Comparison of ENCODE assay signal across 21 cellular contexts in the genomic region with DNA sequence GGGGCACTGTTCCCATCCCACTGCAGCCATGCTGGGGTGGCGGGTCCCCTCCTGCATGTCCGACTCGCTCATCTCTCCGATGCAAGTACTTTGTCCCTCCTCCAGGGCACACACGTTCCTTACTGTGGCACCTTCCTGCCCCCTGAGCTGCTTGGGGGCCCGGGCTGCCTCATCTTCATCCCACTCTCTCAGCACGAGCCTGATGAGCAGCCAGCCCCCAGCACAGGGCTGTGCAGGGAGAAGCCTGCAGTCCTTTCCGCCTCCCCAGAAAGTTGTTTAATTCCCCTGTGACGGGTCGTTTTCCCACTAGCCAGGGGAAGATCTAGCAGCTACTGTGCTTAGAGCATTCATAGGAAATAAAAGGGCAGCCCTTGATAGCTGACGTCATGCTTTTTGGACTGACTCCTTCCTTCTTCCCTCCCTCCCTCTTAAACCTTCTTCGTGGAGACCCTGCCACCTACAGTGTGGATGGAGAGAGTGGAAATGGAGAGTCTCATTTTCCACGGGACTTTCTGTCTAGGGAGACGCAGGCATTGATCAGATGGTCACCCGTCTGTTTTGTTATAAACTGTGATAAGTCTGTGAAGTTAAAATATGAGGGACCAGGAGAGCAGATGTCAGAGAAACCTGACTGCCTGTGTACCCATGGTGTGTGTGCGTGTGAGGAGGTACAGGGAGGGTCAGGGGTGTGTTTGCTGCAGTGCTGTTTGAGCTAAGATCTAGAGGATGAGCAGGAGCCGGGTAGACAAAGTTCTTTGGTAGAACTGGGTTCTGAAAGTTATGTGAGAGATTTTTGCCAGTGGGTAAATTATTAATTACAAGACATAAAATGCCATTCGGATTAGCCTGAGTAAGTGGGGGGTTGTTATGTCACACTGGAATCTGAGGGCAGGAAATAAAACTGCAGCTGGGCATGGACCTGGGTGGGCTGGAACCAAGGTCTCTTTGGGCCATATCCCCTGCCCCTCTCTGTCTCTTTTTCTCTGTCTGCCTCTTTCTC. TPM values are rescaled to one million over a fixed set of nuclear protein-coding genes. Genes with fewer than 3 reads are reported as not detected.
DNase-seq lines count a peak whose midpoint lies in the region; ATAC-seq and TF ChIP-seq lines count a peak whose summit lies in the region.
"Had no signal": no experiment of that assay in that cellular context is flagged by ENCODE, and none has a peak within 500 bp of the region (broad histone marks: within the 10 kb centered on the region; RNA-seq: fewer than 3 reads in every experiment).

No MANE protein-coding gene starts in this region.

- no peaks in the 10 kb centered on the region for H3K9me3 Mint-ChIP-seq in stimulated activated naive CD8-positive, alpha-beta T cell treated with anti-CD3 and anti-CD28 coated beads, Interleukin-15, amount 100 ng/mL, for 72 hours
- H3K9me3 Mint-ChIP-seq: IgD-negative memory B cell; stimulated activated effector memory CD8-positive, alpha-beta T cell treated with anti-CD3 and anti-CD28 coated beads, Interleukin-12 subunit alpha, Interleukin-12 subunit beta, amount 100 ng/mL, for 72 hours had no signal

- TF ChIP-seq CTCF in choroid plexus epithelial cell (conservative IDR thresholded peaks at IDR 0.05; ENCODE audit: low read depth, low read length) (peak; percentile 4), upper lobe of right lung (IDR thresholded peaks at IDR 0.05) (no peak)

- H3K14ac ChIP-seq in mesenchymal stem cell (ENCODE audit: low read length in 2 of 2) = no peak overlapping the region

- no peak overlapping the region for H3K4ac ChIP-seq in mesenchymal stem cell (ENCODE audit: low read depth in 1 of 2, low read length in 2 of 2)

- H3K9me3 ChIP-seq in mesenchymal stem cell (ENCODE audit: control insufficient read depth, low read length) (no peaks in the 10 kb centered on the region), upper lobe of right lung (no peaks in the 10 kb centered on the region)
- H3K9me3 ChIP-seq: vagina had no signal

- peak overlapping the region; percentile 69 for H2AK5ac ChIP-seq in mesenchymal stem cell (ENCODE audit: low read length, severe bottlenecking)

- intact Hi-C loops in upper lobe of right lung (cut with DNase I) = no loop called here

- H2BK12ac ChIP-seq in mesenchymal stem cell (ENCODE audit: low read length in 2 of 2) = no peak overlapping the region

- no peak overlapping the region for H3K4me3 Mint-ChIP-seq in stimulated activated naive CD8-positive, alpha-beta T cell treated with anti-CD3 and anti-CD28 coated beads, Interleukin-15, amount 100 ng/mL, for 72 hours
- H3K4me3 Mint-ChIP-seq: stimulated activated effector memory CD8-positive, alpha-beta T cell treated with anti-CD3 and anti-CD28 coated beads, Interleukin-12 subunit alpha, Interleukin-12 subunit beta, amount 100 ng/mL, for 72 hours had no signal

- H3K27ac Mint-ChIP-seq in stimulated activated naive CD8-positive, alpha-beta T cell treated with anti-CD3 and anti-CD28 coated beads, Interleukin-15, amount 100 ng/mL, for 72 hours = peak overlapping the region in 1 of 2 donors; percentile 29
- H3K27ac Mint-ChIP-seq: IgD-negative memory B cell; stimulated activated effector memory CD8-positive, alpha-beta T cell treated with anti-CD3 and anti-CD28 coated beads, Interleukin-12 subunit alpha, Interleukin-12 subunit beta, amount 100 ng/mL, for 72 hours had no signal

- peak overlapping the region; percentile 69 for H3K4me2 ChIP-seq in mesenchymal stem cell (ENCODE audit: low read length, poor library complexity, severe bottlenecking)

- H3K4me3 ChIP-seq in choroid plexus epithelial cell (ENCODE audit: low read depth, low read length) (no peak overlapping the region), mesenchymal stem cell (ENCODE audit: insufficient read depth in 1 of 2, low read depth in 1 of 2, low read length in 2 of 2) (no peak overlapping the region), upper lobe of right lung (no peak overlapping the region)
- H3K4me3 ChIP-seq: skin epidermis, vagina had no signal

- H3K27ac ChIP-seq in mesenchymal stem cell (ENCODE audit: low read length, poor library complexity, severe bottlenecking) (peak overlapping the region; percentile 99), upper lobe of right lung (no peak overlapping the region)
- H3K27ac ChIP-seq: skin epidermis, vagina had no signal

- H3K36me3 ChIP-seq in mesenchymal stem cell (ENCODE audit: control insufficient read depth in 1 of 2, insufficient read depth in 2 of 2, low read depth in 1 of 2, low read length in 2 of 2) (peaks cover 3 to 28% of the 10 kb centered on the region in 2 experiments), upper lobe of right lung (peaks cover 5% of the 10 kb centered on the region)

- 79% methylated on average over 16 of the region's 18 CpGs for WGBS in mesenchymal stem cell

- no peak overlapping the region for H3K23ac ChIP-seq in mesenchymal stem cell (ENCODE audit: low read length in 2 of 2)

- H2AFZ ChIP-seq in mesenchymal stem cell (ENCODE audit: low read depth, low read length) = no peak overlapping the region

- H3K79me1 ChIP-seq in mesenchymal stem cell (replicated peaks; ENCODE audit: low read length, poor library complexity, severe bottlenecking) = peaks cover 14% of the 10 kb centered on the region

- H2BK15ac ChIP-seq in mesenchymal stem cell (ENCODE audit: low read depth, poor library complexity, severe bottlenecking) = no peak overlapping the region

- H2BK5ac ChIP-seq in mesenchymal stem cell (ENCODE audit: low read depth, low read length, poor library complexity, severe bottlenecking) = peak overlapping the region; percentile 98

- H2BK120ac ChIP-seq in mesenchymal stem cell (ENCODE audit: low read depth, low read length) = no peak overlapping the region

- DNase-seq in stimulated activated naive CD8-positive, alpha-beta T cell treated with anti-CD3 and anti-CD28 coated beads, Interleukin-15, amount 100 ng/mL, for 72 hours = no peak
- DNase-seq in stimulated activated naive CD8-positive, alpha-beta T cell treated with anti-CD3 and anti-CD28 coated beads, Interleukin-15, Interleukin-2, amounts not matched to agents 100 U/mL and 50 U/mL, for 24 hours = no peak
- DNase-seq in choroid plexus epithelial cell (ENCODE audit: low read depth) (peak; percentile 35), mesenchymal stem cell (no peak), upper lobe of right lung (peak; percentile 55), DMS 273 treated with DMSO at 0.1 percent for 48 hours (lab: John Stamatoyannopoulos, UW) (no peak), GF-D8 (lab: John Stamatoyannopoulos, UW) (no peak)
- DNase-seq in stimulated activated CD4-positive, alpha-beta T cell treated with anti-CD3 and anti-CD28 coated beads, Interleukin-2, amount 100 ng/mL, for 48 hours = no peak
- DNase-seq: activated CD4-positive, alpha-beta T cell treated with anti-CD3 and anti-CD28 coated beads for 4 hours; activated CD8-positive, alpha-beta memory T cell treated with anti-CD3 and anti-CD28 coated beads, Interleukin-2, amount 50 U/mL, for 48 hours; activated naive CD4-positive, alpha-beta T cell treated with Interleukin-2 at 50 U/mL for 16 hours; effector memory CD4-positive, alpha-beta T cell; foreskin melanocyte; mesendoderm; NCI-H1048; NCI-H2171 treated with DMSO at 0.1 percent for 48 hours; SHP77 treated with DMSO at 0.1 percent for 48 hours had no signal

- ATAC-seq in stimulated activated naive CD8-positive, alpha-beta T cell treated with anti-CD3 and anti-CD28 coated beads, Interleukin-15, amount 100 ng/mL, for 72 hours = peak; percentile 33
- no peak for ATAC-seq in stimulated activated naive CD8-positive, alpha-beta T cell treated with anti-CD3 and anti-CD28 coated beads, Interleukin-15, Interleukin-2, amounts not matched to agents 100 U/mL and 50 U/mL, for 24 hours
- ATAC-seq in upper lobe of right lung = no peak
- ATAC-seq: stimulated activated effector memory CD8-positive, alpha-beta T cell treated with anti-CD3 and anti-CD28 coated beads, Interleukin-12 subunit alpha, Interleukin-12 subunit beta, amount 100 ng/mL, for 72 hours had no signal

- no peaks in the 10 kb centered on the region for H3K27me3 Mint-ChIP-seq in stimulated activated naive CD8-positive, alpha-beta T cell treated with anti-CD3 and anti-CD28 coated beads, Interleukin-15, amount 100 ng/mL, for 72 hours

- H3K4me1 Mint-ChIP-seq in stimulated activated naive CD8-positive, alpha-beta T cell treated with anti-CD3 and anti-CD28 coated beads, Interleukin-15, amount 100 ng/mL, for 72 hours = peaks cover 4% of the 10 kb centered on the region

- no peak overlapping the region for H3K18ac ChIP-seq in mesenchymal stem cell (ENCODE audit: low read depth in 1 of 2, low read length in 2 of 2)

- H3K27me3 ChIP-seq in mesenchymal stem cell (ENCODE audit: control insufficient read depth in 1 of 2, insufficient read depth in 1 of 2, low read length in 2 of 2) (no peaks in the 10 kb centered on the region), upper lobe of right lung (no peaks in the 10 kb centered on the region)
- H3K27me3 ChIP-seq: vagina had no signal

- H3K4me1 ChIP-seq in mesenchymal stem cell (ENCODE audit: control insufficient read depth, insufficient read depth, low read depth, low read length) (peaks cover 29% of the 10 kb centered on the region), upper lobe of right lung (no peaks in the 10 kb centered on the region)
- H3K4me1 ChIP-seq: vagina had no signal

- no peak overlapping the region for H4K91ac ChIP-seq in mesenchymal stem cell (ENCODE audit: low read length)

- H4K8ac ChIP-seq in mesenchymal stem cell (ENCODE audit: low read length) = no peak overlapping the region

- H3K9ac ChIP-seq in mesenchymal stem cell (ENCODE audit: low read length) = no peak overlapping the region

RNA-seq across cellular contexts. Expression of gene GPR137B, which starts 34.3 kb away (rescaled TPM):
- polyA plus RNA-seq in mesenchymal stem cell (2013, experiment 1 of 2) = 20.6 TPM
- 20.8 TPM for polyA plus RNA-seq in mesenchymal stem cell (2013, experiment 2 of 2)
- 26.5 TPM for total RNA-seq in upper lobe of right lung

Comparison
In these comparisons a context has a peak if more than half of its experiments do, and no peak if none do; other contexts are left out.
1. DNase-seq: peak in choroid plexus epithelial cell (single experiment) and upper lobe of right lung (single experiment); none in stimulated activated naive CD8-positive, alpha-beta T cell treated with anti-CD3 and anti-CD28 coated beads, Interleukin-15, amount 100 ng/mL, for 72 hours (0 of 2), stimulated activated naive CD8-positive, alpha-beta T cell treated with anti-CD3 and anti-CD28 coated beads, Interleukin-15, Interleukin-2, amounts not matched to agents 100 U/mL and 50 U/mL, for 24 hours (single experiment), mesenchymal stem cell (single experiment), DMS 273 treated with DMSO at 0.1 percent for 48 hours (single experiment), GF-D8 (single experiment) and stimulated activated CD4-positive, alpha-beta T cell treated with anti-CD3 and anti-CD28 coated beads, Interleukin-2, amount 100 ng/mL, for 48 hours (0 of 2).